ENCODE assay signal across 36 cellular contexts in the genomic region with DNA sequence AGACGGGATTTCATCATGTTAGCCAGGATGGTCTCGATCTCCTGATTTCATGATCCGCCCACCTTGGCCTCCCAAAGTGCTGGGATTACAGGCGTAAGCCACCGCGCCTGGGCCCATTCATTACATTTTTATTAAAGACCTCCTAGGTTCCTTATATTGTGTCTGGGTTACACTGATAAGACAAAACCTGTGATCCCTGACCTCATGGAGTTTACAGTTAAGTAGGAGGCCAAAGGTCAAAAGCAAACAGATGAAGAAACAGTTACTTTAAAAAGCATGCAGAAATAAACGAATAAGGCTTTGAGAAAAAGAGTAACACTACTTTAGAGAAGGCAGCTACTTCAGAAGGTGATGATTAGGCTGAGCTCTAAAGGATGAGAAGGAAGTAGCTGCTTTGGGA.
"Had no signal": no experiment of that assay in that cellular context is flagged by ENCODE, and none has a peak within 500 bp of the region (broad histone marks: within the 10 kb centered on the region; RNA-seq: fewer than 3 reads in every experiment).

No MANE protein-coding gene starts in this region.

- H3K4me3 ChIP-seq: MG63 had no signal

- DNase-seq: Karpas-422, Kasumi-1, MG63, MM.1S, MV-4-11, NCI-H1048, NCI-H1092, NCI-H1092 treated with DMSO at 0.1 percent for 48 hours, NCI-H1105, NCI-H1105 treated with DMSO at 0.1 percent for 48 hours, NCI-H1417, NCI-H1417 treated with DMSO at 0.1 percent for 48 hours, NCI-H1436, NCI-H1436 treated with DMSO at 0.1 percent for 48 hours, NCI-H146, NCI-H1694, NCI-H1694 treated with DMSO at 0.1 percent for 48 hours, NCI-H187, NCI-H187 treated with DMSO at 0.1 percent for 48 hours, NCI-H1930, NCI-H2029, NCI-H2029 treated with DMSO at 0.1 percent for 48 hours, NCI-H2081, NCI-H2081 treated with DMSO at 0.1 percent for 48 hours, NCI-H2107, NCI-H2171, NCI-H2171 treated with DMSO at 0.1 percent for 48 hours, NCI-H2227 treated with DMSO at 0.1 percent for 48 hours, NCI-H226, NCI-H345, NCI-H446, NCI-H446 treated with DMSO at 0.1 percent for 48 hours, NCI-H510A, NCI-H510A treated with DMSO at 0.1 percent for 48 hours, NCI-H524, NCI-H524 treated with DMSO at 0.1 percent for 48 hours had no signal

- H3K36me3 ChIP-seq: MG63 had no signal

- H3K9me3 ChIP-seq: MG63 had no signal
